In genomic region chr4:87014284-87014782, GRCh38 we compare ENCODE assay signal across 10 cellular contexts.
A peak's percentile ranks its signal among the peaks of the same experiment; 100 is the strongest.
DNase-seq lines count a peak whose midpoint lies in the region; ATAC-seq and TF ChIP-seq lines count a peak whose summit lies in the region.
"Had no signal": no experiment of that assay in that cellular context is flagged by ENCODE, and none has a peak within 500 bp of the region (broad histone marks: within the 10 kb centered on the region; RNA-seq: fewer than 3 reads in every experiment).

No MANE protein-coding gene starts in this region.

- POLR2A ChIA-PET in HEK293 (lab: Yijun Ruan, JAX), result interaction anchor here (1.1 kb wide), 1 partner anchor 8 kb away, joined by 4 read pairs; no protein-coding TSS in a partner anchor

- TF ChIP-seq CTCF in HEK293 (tag by site-specific recombination; IDR thresholded peaks at IDR 0.05), result no peak
- no peak for TF ChIP-seq CTCF in right atrium auricular region (IDR thresholded peaks at IDR 0.05)

- no peaks in the 10 kb centered on the region for H3K9me3 Mint-ChIP-seq in activated naive CD8-positive, alpha-beta T cell (ENCODE audit: low read depth)
- no peaks in the 10 kb centered on the region for H3K9me3 Mint-ChIP-seq in stimulated activated memory B cell treated with anti-CD40 and anti-IgM and Interleukin-4, amounts not matched to agents 10 μg/mL and 1 μg/mL and 100 μg/mL, for 72 hours

- no peak for ATAC-seq in stimulated activated memory B cell treated with anti-CD40 and anti-IgM and Interleukin-4, amounts not matched to agents 10 μg/mL and 1 μg/mL and 100 μg/mL, for 72 hours
- ATAC-seq in HG02571 (IDR thresholded peaks at IDR 0.05; ENCODE audit: unreplicated experiment) (no peak), HG02973 (IDR thresholded peaks at IDR 0.05; ENCODE audit: unreplicated experiment) (no peak)
- ATAC-seq: stimulated activated naive B cell treated with anti-CD40 and anti-IgM and Interleukin-4, amounts not matched to agents 10 μg/mL and 1 μg/mL and 100 μg/mL, for 72 hours had no signal

- CTCF ChIA-PET in HEK293 (lab: Yijun Ruan, JAX), result no interaction called here

- H3K9me3 ChIP-seq in HEK293 (ENCODE audit: control insufficient read depth, insufficient read depth, low read depth, low read length) (no peaks in the 10 kb centered on the region), right atrium auricular region (no peaks in the 10 kb centered on the region)

- DNase-seq in right atrium auricular region (ENCODE audit: low spot score), result no peak
- DNase-seq in DMS153 (lab: John Stamatoyannopoulos, UW), result no peak
- DNase-seq in NCI-H524 treated with DMSO at 0.1 percent for 48 hours (lab: John Stamatoyannopoulos, UW), result no peak
- DNase-seq: stimulated activated naive B cell treated with anti-CD40 and anti-IgM and Interleukin-4, amounts not matched to agents 10 μg/mL and 1 μg/mL and 100 μg/mL, for 72 hours had no signal

- H3K36me3 ChIP-seq in HEK293 (ENCODE audit: control insufficient read depth in 2 of 2, insufficient read depth in 1 of 2, low read length in 2 of 2) (no peaks in the 10 kb centered on the region), right atrium auricular region (no peaks in the 10 kb centered on the region)

- H3K27me3 ChIP-seq in right atrium auricular region, result no peaks in the 10 kb centered on the region

- peaks cover 2% of the 10 kb centered on the region for H3K36me3 Mint-ChIP-seq in activated naive CD8-positive, alpha-beta T cell
- H3K36me3 Mint-ChIP-seq in stimulated activated memory B cell treated with anti-CD40 and anti-IgM and Interleukin-4, amounts not matched to agents 10 μg/mL and 1 μg/mL and 100 μg/mL, for 72 hours, result no peaks in the 10 kb centered on the region
- H3K36me3 Mint-ChIP-seq: memory B cell; stimulated activated naive B cell treated with anti-CD40 and anti-IgM and Interleukin-4, amounts not matched to agents 10 μg/mL and 1 μg/mL and 100 μg/mL, for 72 hours had no signal

- H3K4me3 ChIP-seq in HEK293 (ENCODE audit: low read depth, low read length) (no peak overlapping the region), right atrium auricular region (peak overlapping the region in 1 of 2 donors; percentile 6)

- H3K4me3 Mint-ChIP-seq in activated naive CD8-positive, alpha-beta T cell, result peak overlapping the region; percentile 24
- H3K4me3 Mint-ChIP-seq in stimulated activated memory B cell treated with anti-CD40 and anti-IgM and Interleukin-4, amounts not matched to agents 10 μg/mL and 1 μg/mL and 100 μg/mL, for 72 hours, result no peak overlapping the region
- H3K4me3 Mint-ChIP-seq: memory B cell had no signal

- peak overlapping the region; percentile 41 for H3K27ac Mint-ChIP-seq in activated naive CD8-positive, alpha-beta T cell
- peak overlapping the region; percentile 35 for H3K27ac Mint-ChIP-seq in stimulated activated memory B cell treated with anti-CD40 and anti-IgM and Interleukin-4, amounts not matched to agents 10 μg/mL and 1 μg/mL and 100 μg/mL, for 72 hours
- H3K27ac Mint-ChIP-seq: memory B cell; stimulated activated naive B cell treated with anti-CD40 and anti-IgM and Interleukin-4, amounts not matched to agents 10 μg/mL and 1 μg/mL and 100 μg/mL, for 72 hours had no signal

- H3K4me1 Mint-ChIP-seq in activated naive CD8-positive, alpha-beta T cell (ENCODE audit: low read depth), result peaks cover 86% of the 10 kb centered on the region
- H3K4me1 Mint-ChIP-seq in stimulated activated memory B cell treated with anti-CD40 and anti-IgM and Interleukin-4, amounts not matched to agents 10 μg/mL and 1 μg/mL and 100 μg/mL, for 72 hours, result peaks cover 71% of the 10 kb centered on the region

- H3K27ac ChIP-seq in HEK293 (ENCODE audit: extremely low read depth, low read depth, low read length) (no peak overlapping the region), right atrium auricular region (peak overlapping the region; percentile 80 to 97)

- H3K27me3 Mint-ChIP-seq in activated naive CD8-positive, alpha-beta T cell, result no peaks in the 10 kb centered on the region
- H3K27me3 Mint-ChIP-seq in stimulated activated memory B cell treated with anti-CD40 and anti-IgM and Interleukin-4, amounts not matched to agents 10 μg/mL and 1 μg/mL and 100 μg/mL, for 72 hours, result no peaks in the 10 kb centered on the region
- H3K27me3 Mint-ChIP-seq: memory B cell; stimulated activated naive B cell treated with anti-CD40 and anti-IgM and Interleukin-4, amounts not matched to agents 10 μg/mL and 1 μg/mL and 100 μg/mL, for 72 hours had no signal

- peaks cover 19% of the 10 kb centered on the region for H3K4me1 ChIP-seq in HEK293 (ENCODE audit: control insufficient read depth, insufficient read depth, low read length)
- peaks cover 0 to 91% of the 10 kb centered on the region in 2 donors for H3K4me1 ChIP-seq in right atrium auricular region

TF ChIP-seq in HEK293, 187 proteins besides CTCF, POLR2A, EP300 and RAD21:
- TF ChIP-seq ZNF221 (tag by site-specific recombination; IDR thresholded peaks at IDR 0.05; ENCODE audit: borderline replicate concordance), result no peak
- TF ChIP-seq ZNF157 (tag by site-specific recombination; IDR thresholded peaks at IDR 0.05), result no peak
- peak; percentile 90 for TF ChIP-seq ZNF18 (tag by site-specific recombination; IDR thresholded peaks at IDR 0.05)
- no peak for TF ChIP-seq ZNF23 (tag by site-specific recombination; IDR thresholded peaks at IDR 0.05; ENCODE audit: borderline replicate concordance)
- 0 out of 2 replicates have a peak, but pooled peaks have one; percentile 11 for TF ChIP-seq PRDM4 (tag by site-specific recombination; IDR thresholded peaks at IDR 0.05)
- peak; percentile 90 for TF ChIP-seq PRDM6 (tag by site-specific recombination; IDR thresholded peaks at IDR 0.05)
- no peak for TF ChIP-seq ZNF311 (tag by site-specific recombination; IDR thresholded peaks at IDR 0.05; ENCODE audit: borderline replicate concordance)
